Comparison of ENCODE assay signal across 8 cellular contexts in genomic region chr9:86637515-86637914, GRCh38.
DNase-seq lines count a peak whose midpoint lies in the region; ATAC-seq and TF ChIP-seq lines count a peak whose summit lies in the region.

No MANE protein-coding gene starts in this region.

- no peaks in the 10 kb centered on the region for H3K36me3 ChIP-seq in aorta (ENCODE audit: control insufficient read depth in 1 of 2, insufficient read depth in 2 of 2, low read length in 1 of 2)
- H3K36me3 ChIP-seq in CD8-positive, alpha-beta T cell (ENCODE audit: insufficient read depth, low read length) = no peaks in the 10 kb centered on the region

- no peak overlapping the region for H3K27ac Mint-ChIP-seq in CD8-positive, alpha-beta T cell

- no peak for ATAC-seq in aorta (ENCODE audit: low FRiP score)
- ATAC-seq in CD8-positive, alpha-beta T cell = no peak

- no peak overlapping the region for H3K27ac ChIP-seq in aorta (ENCODE audit: low read depth in 1 of 2, low read length in 2 of 2)
- H3K27ac ChIP-seq in CD8-positive, alpha-beta T cell (ENCODE audit: low read depth, low read length) = no peak overlapping the region

- H3K4me1 ChIP-seq in aorta (ENCODE audit: control insufficient read depth in 1 of 2, insufficient read depth in 2 of 2, low read length in 2 of 2) = no peaks in the 10 kb centered on the region
- no peaks in the 10 kb centered on the region for H3K4me1 ChIP-seq in CD8-positive, alpha-beta T cell (ENCODE audit: insufficient read depth, low read length)

- TF ChIP-seq CTCF in astrocyte of the cerebellum (IDR thresholded peaks at IDR 0.05; ENCODE audit: low read depth, low read length, missing control alignments) = peak; percentile 88
- no peak for TF ChIP-seq CTCF in CD8-positive, alpha-beta T cell (IDR thresholded peaks at IDR 0.05)

- H3K9me3 ChIP-seq in aorta (ENCODE audit: control insufficient read depth, low read length) = no peaks in the 10 kb centered on the region
- no peaks in the 10 kb centered on the region for H3K9me3 ChIP-seq in CD8-positive, alpha-beta T cell (ENCODE audit: low read length)

- WGBS in aorta, 2 donors = 32 to 33% methylated on average over 11 of the region's 11 CpGs

- H3K4me3 Mint-ChIP-seq in CD8-positive, alpha-beta T cell = no peak overlapping the region

- in situ Hi-C loops in astrocyte of the cerebellum (cut with HindIII; ENCODE audit: low sequenced_read_pairs) = loop anchor here (5.0 to 25.0 kb wide), 3 partner anchors 95 to 685 kb away; partner anchors contain the start of gene GAS1

- H3K4me1 Mint-ChIP-seq in CD8-positive, alpha-beta T cell (ENCODE audit: low read depth) = no peaks in the 10 kb centered on the region

- no peaks in the 10 kb centered on the region for H3K9me3 Mint-ChIP-seq in CD8-positive, alpha-beta T cell

- intact Hi-C loops in aorta (cut with DNase I) = loop anchor here in 1 of 2 donors (10.0 kb wide), 2 partner anchors 307 to 687 kb away; partner anchors contain the start of gene GAS1
- intact Hi-C loops in CD8-positive, alpha-beta T cell (cut with DNase I, micrococcal nuclease) = no loop called here

- CTCF ChIA-PET in CD8-positive, alpha-beta T cell (lab: Charles Lee) = no interaction called here

- H3K36me3 Mint-ChIP-seq in CD8-positive, alpha-beta T cell = no peaks in the 10 kb centered on the region

- peak; percentile 23 for DNase-seq in stimulated activated CD4-positive, alpha-beta T cell treated with anti-CD3 and anti-CD28 coated beads, Interleukin-15, amount 100 ng/mL, for 24 hours
- DNase-seq in stimulated activated CD4-positive, alpha-beta T cell treated with anti-CD3 and anti-CD28 coated beads, Interleukin-4, amount 100 ng/mL, for 24 hours = no peak
- peak; percentile 29 for DNase-seq in astrocyte of the cerebellum (ENCODE audit: low read depth)
- DNase-seq in kidney tubule cell (ENCODE audit: low spot score) = peak; percentile 25
- peak; percentile 50 to 80 for DNase-seq in aorta
- no peak for DNase-seq in CD8-positive, alpha-beta T cell
- no peak for DNase-seq in NCI-H1436 treated with DMSO at 0.1 percent for 48 hours (lab: John Stamatoyannopoulos, UW)
- no peak for DNase-seq in epidermal melanocyte (ENCODE audit: insufficient read length, low spot score)

- no peak overlapping the region for H3K4me3 ChIP-seq in astrocyte of the cerebellum (ENCODE audit: low read depth, low read length)
- H3K4me3 ChIP-seq in aorta (ENCODE audit: low read length in 2 of 2) = no peak overlapping the region
- H3K4me3 ChIP-seq in CD8-positive, alpha-beta T cell (ENCODE audit: low read depth, low read length) = no peak overlapping the region

- no peaks in the 10 kb centered on the region for H3K27me3 ChIP-seq in aorta (ENCODE audit: control insufficient read depth in 1 of 2, insufficient read depth in 2 of 2, low read length in 1 of 2)
- no peaks in the 10 kb centered on the region for H3K27me3 ChIP-seq in CD8-positive, alpha-beta T cell (ENCODE audit: insufficient read depth, low read length)

- H3K27me3 Mint-ChIP-seq in CD8-positive, alpha-beta T cell (ENCODE audit: low read depth) = peaks cover 23% of the 10 kb centered on the region

- POLR2A ChIA-PET in CD8-positive, alpha-beta T cell (lab: Charles Lee) = no interaction called here

Comparison
In these comparisons a context has a peak if more than half of its experiments do, and no peak if none do; other contexts are left out.
1. DNase-seq: peak in stimulated activated CD4-positive, alpha-beta T cell treated with anti-CD3 and anti-CD28 coated beads, Interleukin-15, amount 100 ng/mL, for 24 hours (single experiment), astrocyte of the cerebellum (single experiment), kidney tubule cell (single experiment) and aorta (2 of 2); none in stimulated activated CD4-positive, alpha-beta T cell treated with anti-CD3 and anti-CD28 coated beads, Interleukin-4, amount 100 ng/mL, for 24 hours (single experiment), CD8-positive, alpha-beta T cell (0 of 7), NCI-H1436 treated with DMSO at 0.1 percent for 48 hours (single experiment) and epidermal melanocyte (single experiment).